In the genomic region with DNA sequence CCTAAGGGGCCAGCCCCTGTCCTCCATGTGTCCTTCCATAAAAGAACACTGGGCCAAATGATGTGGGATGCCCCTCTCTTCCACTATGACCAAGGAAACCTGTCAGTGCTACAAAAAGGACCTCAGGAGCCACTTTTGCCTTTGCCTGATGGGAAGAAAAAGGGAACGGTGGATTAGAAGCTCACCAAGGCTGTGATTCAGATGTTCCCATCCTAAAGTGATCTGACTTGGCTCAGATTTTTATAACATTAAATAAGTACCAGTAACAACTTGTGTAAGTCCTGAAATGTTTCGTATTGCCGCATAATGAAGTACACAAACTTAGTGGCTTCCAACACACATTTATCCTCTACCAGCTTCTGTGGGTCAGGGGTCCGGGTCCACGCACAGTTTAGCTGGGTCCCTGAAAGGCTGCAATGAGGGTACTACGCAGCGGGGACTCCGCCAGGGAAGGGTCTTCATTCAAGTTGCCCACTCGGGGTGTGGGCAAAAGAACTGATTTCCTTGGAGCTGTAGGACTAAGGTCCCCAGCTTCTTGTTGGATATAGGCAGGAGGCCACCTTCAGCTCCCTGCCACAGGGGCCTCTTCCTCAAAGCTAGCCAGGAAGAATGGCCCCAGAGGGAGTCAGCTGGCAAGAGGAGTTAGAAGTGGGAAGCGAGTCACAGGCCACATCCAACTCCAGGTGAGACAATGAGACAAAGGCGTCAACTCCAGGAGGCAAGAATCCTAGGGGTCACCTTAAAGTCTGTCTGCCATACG, we compare ENCODE assay signal across 8 cellular contexts.
A peak's percentile ranks its signal among the peaks of the same experiment; 100 is the strongest.
DNase-seq lines count a peak whose midpoint lies in the region; ATAC-seq and TF ChIP-seq lines count a peak whose summit lies in the region.

No MANE protein-coding gene starts in this region.

- TF ChIP-seq CTCF in brain (conservative IDR thresholded peaks at IDR 0.05), result no peak
- no peak for TF ChIP-seq CTCF in lower lobe of right lung (IDR thresholded peaks at IDR 0.05)
- TF ChIP-seq CTCF in tibial nerve (IDR thresholded peaks at IDR 0.05), result no peak

- WGBS in tibial nerve, 2 donors, result 92 to 97% methylated on average over 12 of the region's 12 CpGs

- ATAC-seq in lower lobe of right lung (no peak), GM21526 (IDR thresholded peaks at IDR 0.05; ENCODE audit: low FRiP score, unreplicated experiment) (no peak), HG03521 (IDR thresholded peaks at IDR 0.05; ENCODE audit: unreplicated experiment) (no peak)

- H3K36me3 ChIP-seq in lower lobe of right lung, result no peaks in the 10 kb centered on the region
- no peaks in the 10 kb centered on the region for H3K36me3 ChIP-seq in tibial nerve

- H3K27me3 ChIP-seq in lower lobe of right lung (ENCODE audit: low read depth), result no peaks in the 10 kb centered on the region
- H3K27me3 ChIP-seq in tibial nerve, result no peaks in the 10 kb centered on the region

- TF ChIP-seq POLR2A in tibial nerve (IDR thresholded peaks at IDR 0.05), result no peak

- H3K9me3 ChIP-seq in lower lobe of right lung, result no peaks in the 10 kb centered on the region
- H3K9me3 ChIP-seq in tibial nerve, result no peaks in the 10 kb centered on the region

- H3K4me1 ChIP-seq in lower lobe of right lung (peaks cover 71% of the 10 kb centered on the region), tibial nerve (peaks cover 0 to 53% (median 40%) of the 10 kb centered on the region in 4 donors)

- peak overlapping the region; percentile 95 for H3K27ac Mint-ChIP-seq in activated T-cell treated with anti-CD3 and anti-CD28 coated beads, Interleukin-2, amount 50 U/mL, for 24 hours
- peak overlapping the region in 3 of 5 experiments; percentile 74 to 92 (median 85) for H3K27ac Mint-ChIP-seq in brain

- H3K9me3 Mint-ChIP-seq in activated T-cell treated with anti-CD3 and anti-CD28 coated beads, Interleukin-2, amount 50 U/mL, for 24 hours, result no peaks in the 10 kb centered on the region
- H3K9me3 Mint-ChIP-seq in brain, result no peaks in the 10 kb centered on the region

- TF ChIP-seq EP300 in tibial nerve (IDR thresholded peaks at IDR 0.05), result no peak

- DNase-seq in activated T-cell treated with anti-CD3 and anti-CD28 coated beads, Interleukin-2, amount 50 U/mL, for 24 hours, result no peak
- DNase-seq in activated T-cell treated with anti-CD3 and anti-CD28 coated beads for 4 hours (no peak), lower lobe of right lung (no peak), tibial nerve (ENCODE audit: low spot score in 2 of 2) (no peak), medulla oblongata (ENCODE audit: extremely low spot score) (no peak)

- peaks cover 19% of the 10 kb centered on the region for H3K36me3 Mint-ChIP-seq in activated T-cell treated with anti-CD3 and anti-CD28 coated beads, Interleukin-2, amount 50 U/mL, for 24 hours (ENCODE audit: low read depth)
- peaks cover 2% of the 10 kb centered on the region for H3K36me3 Mint-ChIP-seq in brain

- no peaks in the 10 kb centered on the region for H3K27me3 Mint-ChIP-seq in activated T-cell treated with anti-CD3 and anti-CD28 coated beads, Interleukin-2, amount 50 U/mL, for 24 hours
- H3K27me3 Mint-ChIP-seq in brain, result no peaks in the 10 kb centered on the region

- no peak overlapping the region for H3K4me3 ChIP-seq in lower lobe of right lung
- H3K4me3 ChIP-seq in tibial nerve, result no peak overlapping the region

- H3K4me1 Mint-ChIP-seq in activated T-cell treated with anti-CD3 and anti-CD28 coated beads, Interleukin-2, amount 50 U/mL, for 24 hours (ENCODE audit: low read depth), result peaks cover 94% of the 10 kb centered on the region
- H3K4me1 Mint-ChIP-seq in brain, result peaks cover 100% of the 10 kb centered on the region

- intact Hi-C loops in lower lobe of right lung (cut with DNase I), result no loop called here

- H3K27ac ChIP-seq in lower lobe of right lung (peak overlapping the region; percentile 80), tibial nerve (peak overlapping the region in 3 of 4 donors; percentile 75 to 85 (median 78))

- no peak overlapping the region for H3K4me3 Mint-ChIP-seq in activated T-cell treated with anti-CD3 and anti-CD28 coated beads, Interleukin-2, amount 50 U/mL, for 24 hours
- no peak overlapping the region for H3K4me3 Mint-ChIP-seq in brain
